22 cellular contexts compared by ENCODE assay signal in the genomic region with DNA sequence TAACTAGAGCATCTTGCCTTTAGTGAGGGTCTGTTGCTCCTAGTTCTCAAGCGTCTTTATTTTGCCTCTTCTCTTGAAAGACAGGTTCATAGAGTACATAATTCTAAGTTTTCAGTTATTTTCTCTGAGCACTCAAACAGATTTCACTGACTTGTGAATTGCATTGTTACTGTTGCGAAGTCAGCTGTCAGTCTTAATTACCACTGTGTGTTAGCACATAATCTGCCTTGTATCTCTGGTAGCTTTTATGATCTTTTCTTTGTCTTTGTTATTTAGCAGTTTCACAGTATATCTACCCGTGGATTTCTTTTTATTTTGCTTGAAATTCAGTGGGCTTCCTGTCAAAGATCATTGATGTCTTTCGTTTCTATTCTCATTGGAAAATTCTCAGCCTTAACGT.
"Had no signal": no experiment of that assay in that cellular context is flagged by ENCODE, and none has a peak within 500 bp of the region (broad histone marks: within the 10 kb centered on the region; RNA-seq: fewer than 3 reads in every experiment).

No MANE protein-coding gene starts in this region.

- H3K36me3 Mint-ChIP-seq: IgD-negative memory B cell, T-cell had no signal

- H3K4me2 ChIP-seq: SK-N-SH had no signal

- H3K9me2 ChIP-seq: SK-N-SH had no signal

- DNase-seq: KBM-7, NCI-H1092, NCI-H1105 treated with DMSO at 0.1 percent for 48 hours, NCI-H1417 treated with DMSO at 0.1 percent for 48 hours, NCI-H146, NCI-H1694 treated with DMSO at 0.1 percent for 48 hours, NCI-H1930, NCI-H2081, NCI-H2107, NCI-H2227 treated with DMSO at 0.1 percent for 48 hours, NCI-H524, NCI-H526 treated with DMSO at 0.1 percent for 48 hours, NCI-H748 treated with DMSO at 0.1 percent for 48 hours, PC-3, SHP77, SK-N-SH, SW 1271, T-cell had no signal

- H3K27ac ChIP-seq: RWPE1 had no signal

- H3K4me3 Mint-ChIP-seq: IgD-negative memory B cell; T-cell; T-helper 1 cell treated with Interleukin-12 subunit alpha and Interleukin-12 subunit beta and Interleukin-4 antibody, amounts not matched to agents 30 μg/mL and 1 μg/mL, for 36 hours had no signal

- ATAC-seq: Panc1, PC-3, T-cell had no signal

- H3K27ac Mint-ChIP-seq: IgD-negative memory B cell; T-cell; T-helper 1 cell treated with Interleukin-12 subunit alpha and Interleukin-12 subunit beta and Interleukin-4 antibody, amounts not matched to agents 30 μg/mL and 1 μg/mL, for 36 hours had no signal

- H3K9ac ChIP-seq: SK-N-SH had no signal

- H3K27me3 Mint-ChIP-seq: IgD-negative memory B cell, T-cell had no signal
